Comparison of ENCODE assay signal across 17 cellular contexts in genomic region chr3:73094951-73095350, GRCh38. TPM values are rescaled to one million over a fixed set of nuclear protein-coding genes. Genes with fewer than 3 reads are reported as not detected.
DNase-seq lines count a peak whose midpoint lies in the region; ATAC-seq and TF ChIP-seq lines count a peak whose summit lies in the region.
"Had no signal": no experiment of that assay in that cellular context is flagged by ENCODE, and none has a peak within 500 bp of the region (broad histone marks: within the 10 kb centered on the region; RNA-seq: fewer than 3 reads in every experiment).

No MANE protein-coding gene starts in this region.

- no peak for TF ChIP-seq CTCF in HCT116 (IDR thresholded peaks at IDR 0.05 in 2 of 3, conservative IDR thresholded peaks at IDR 0.05 in 1 of 3; ENCODE audit: borderline replicate concordance in 1 of 3, insufficient read depth in 1 of 3, low read depth in 2 of 3, low read length in 2 of 3)

- peak overlapping the region; percentile 44 for H3K9ac ChIP-seq in BLaER1
- no peak overlapping the region for H3K9ac ChIP-seq in HCT116 (ENCODE audit: low read length)
- H3K9ac ChIP-seq in iPS-20b (ENCODE audit: low read depth, low read length) = peak overlapping the region; percentile 22; the same call in 1 of the 2 replicates
- H3K9ac ChIP-seq: parathyroid adenoma had no signal

- H3K36me3 ChIP-seq in BLaER1 (no peaks in the 10 kb centered on the region), HCT116 (ENCODE audit: control insufficient read depth in 1 of 2, insufficient read depth in 2 of 2, low read length in 2 of 2) (no peaks in the 10 kb centered on the region), iPS-20b (ENCODE audit: insufficient read depth, low read depth, low read length) (no peaks in the 10 kb centered on the region)
- H3K36me3 ChIP-seq: left lung had no signal

- no peak for TF ChIP-seq RAD21 in HCT116 (IDR thresholded peaks at IDR 0.05; ENCODE audit: low read depth)

- in situ Hi-C loops in SK-MEL-5 (cut with HindIII; ENCODE audit: low pct_unique_long_range_greater_than_20kb, low sequenced_read_pairs) = no loop called here

- H3K9me2 ChIP-seq in HCT116 (ENCODE audit: insufficient read depth) = no peaks in the 10 kb centered on the region

- CTCF ChIA-PET in HCT116 (lab: Charles Lee) = interaction anchor here (1.3 kb wide), 1 partner anchor 406 kb away, joined by 3 read pairs; no protein-coding TSS in a partner anchor

- H3K27me3 ChIP-seq in BLaER1 = no peaks in the 10 kb centered on the region
- no peaks in the 10 kb centered on the region for H3K27me3 ChIP-seq in HCT116 (ENCODE audit: insufficient read depth, low read length)
- H3K27me3 ChIP-seq in iPS-20b (ENCODE audit: insufficient read depth, low read length) = no peaks in the 10 kb centered on the region
- H3K27me3 ChIP-seq: left lung had no signal

- H3K9me3 ChIP-seq in BLaER1 = no peaks in the 10 kb centered on the region
- H3K9me3 ChIP-seq in HCT116 (ENCODE audit: control insufficient read depth in 1 of 2, insufficient read depth in 1 of 2, low read depth in 1 of 2, low read length in 2 of 2) = no peaks in the 10 kb centered on the region
- H3K9me3 ChIP-seq in iPS-20b (ENCODE audit: insufficient read depth, low read depth, low read length) = no peaks in the 10 kb centered on the region
- H3K9me3 ChIP-seq: left lung had no signal

- no peaks in the 10 kb centered on the region for H3K9me3 Mint-ChIP-seq in activated T-helper 1 cell treated with anti-CD3 and anti-CD28 coated beads, Interleukin-12 subunit alpha, Interleukin-12 subunit beta, Interleukin-2, Interleukin-4 antibody, amounts not matched to agents 30 ng/mL and 10 ng/mL and 1 ng/mL, durations not matched to agents 14 hours and 24 hours and 36 hours

- no peaks in the 10 kb centered on the region for H4K20me1 ChIP-seq in BLaER1
- H4K20me1 ChIP-seq in HCT116 (ENCODE audit: insufficient read depth) = no peaks in the 10 kb centered on the region

- H3K4me3 ChIP-seq in BLaER1 = peak overlapping the region; percentile 39
- H3K4me3 ChIP-seq in HCT116 (replicated peaks in 1 of 2; ENCODE audit: low read depth in 1 of 2, low read length in 2 of 2) = no peak overlapping the region
- no peak overlapping the region; the same call in 1 of the 2 replicates for H3K4me3 ChIP-seq in iPS-20b (ENCODE audit: low read length)
- H3K4me3 ChIP-seq: left lung had no signal

- no TSS peak for BruUV-seq in HCT116 (replicated peaks; lab: Mats Ljungman, UMichigan)

- H3K79me2 ChIP-seq in HCT116 (ENCODE audit: insufficient read depth, low read length) = no peaks in the 10 kb centered on the region
- H3K79me2 ChIP-seq: parathyroid adenoma had no signal

- H3K27ac ChIP-seq in BLaER1 (peak overlapping the region; percentile 76), HCT116 (ENCODE audit: low read depth, low read length) (no peak overlapping the region), iPS-20b (ENCODE audit: low read length) (no peak overlapping the region)
- H3K27ac ChIP-seq: parathyroid adenoma had no signal

- no peak overlapping the region for H3K27ac Mint-ChIP-seq in activated T-helper 1 cell treated with anti-CD3 and anti-CD28 coated beads, Interleukin-12 subunit alpha, Interleukin-12 subunit beta, Interleukin-2, Interleukin-4 antibody, amounts not matched to agents 30 ng/mL and 10 ng/mL and 1 ng/mL, durations not matched to agents 14 hours and 24 hours and 36 hours

- POLR2A ChIA-PET in HCT116 (lab: Charles Lee) = no interaction called here

- H3K4me3 Mint-ChIP-seq in activated T-helper 1 cell treated with anti-CD3 and anti-CD28 coated beads, Interleukin-12 subunit alpha, Interleukin-12 subunit beta, Interleukin-2, Interleukin-4 antibody, amounts not matched to agents 30 ng/mL and 10 ng/mL and 1 ng/mL, durations not matched to agents 14 hours and 24 hours and 36 hours = no peak overlapping the region

- no peaks in the 10 kb centered on the region for H3K36me3 Mint-ChIP-seq in activated T-helper 1 cell treated with anti-CD3 and anti-CD28 coated beads, Interleukin-12 subunit alpha, Interleukin-12 subunit beta, Interleukin-2, Interleukin-4 antibody, amounts not matched to agents 30 ng/mL and 10 ng/mL and 1 ng/mL, durations not matched to agents 14 hours and 24 hours and 36 hours (ENCODE audit: low read depth)

- intact Hi-C loops in HCT116 (cut with micrococcal nuclease) = no loop called here
- intact Hi-C loops in activated T-helper 1 cell treated with anti-CD3 and anti-CD28 coated beads, Interleukin-12 subunit alpha, Interleukin-12 subunit beta, Interleukin-2, Interleukin-4 antibody, amounts not matched to agents 30 ng/mL and 10 ng/mL and 1 ng/mL, durations not matched to agents 14 hours and 24 hours and 36 hours (cut with micrococcal nuclease) = no loop called here

- RAD21 ChIA-PET in HCT116 (lab: Charles Lee; ENCODE audit: low non-redundant PET in 1 of 2, low total read pairs in 2 of 2, uncharacterized antibody in 2 of 2, unreplicated experiment in 2 of 2) = no interaction called here

- peaks cover 6% of the 10 kb centered on the region for H3K4me1 Mint-ChIP-seq in activated T-helper 1 cell treated with anti-CD3 and anti-CD28 coated beads, Interleukin-12 subunit alpha, Interleukin-12 subunit beta, Interleukin-2, Interleukin-4 antibody, amounts not matched to agents 30 ng/mL and 10 ng/mL and 1 ng/mL, durations not matched to agents 14 hours and 24 hours and 36 hours (ENCODE audit: low read depth)

- H2AFZ ChIP-seq in HCT116 (ENCODE audit: low read depth, low read length, poor library complexity, severe bottlenecking) = no peak overlapping the region
- H2AFZ ChIP-seq: parathyroid adenoma had no signal

- ATAC-seq in HCT116 = no peak

- peak overlapping the region; percentile 82 for H3K4me2 ChIP-seq in BLaER1
- H3K4me2 ChIP-seq in HCT116 (ENCODE audit: low read length) = peak overlapping the region; percentile 68; the same call in 1 of the 2 replicates

- H3K4me1 ChIP-seq in BLaER1 (peaks cover 30% of the 10 kb centered on the region), HCT116 (ENCODE audit: control insufficient read depth in 1 of 2, insufficient read depth in 2 of 2, low read length in 2 of 2) (peaks cover 8 to 17% of the 10 kb centered on the region in 2 experiments), iPS-20b (ENCODE audit: insufficient read depth, low read length) (peaks cover 3% of the 10 kb centered on the region; the same call in 1 of the 2 replicates)
- H3K4me1 ChIP-seq: parathyroid adenoma had no signal

- no peak for DNase-seq in HCT116 (ENCODE audit: low read depth, low spot score)
- DNase-seq in SK-MEL-5 (ENCODE audit: low read depth, low spot score) = peak; percentile 40
- DNase-seq in glomerular visceral epithelial cell (ENCODE audit: extremely low spot score) = no peak
- no peak for DNase-seq in DMS79 treated with DMSO at 0.1 percent for 48 hours (lab: John Stamatoyannopoulos, UW)
- DNase-seq in activated T-helper 1 cell treated with anti-CD3 and anti-CD28 coated beads, Interleukin-12 subunit alpha, Interleukin-12 subunit beta, Interleukin-2, Interleukin-4 antibody, amounts not matched to agents 30 ng/mL and 10 ng/mL and 1 ng/mL, durations not matched to agents 14 hours and 24 hours and 36 hours (ENCODE audit: low spot score) = no peak
- DNase-seq in DMS153 treated with DMSO at 0.1 percent for 48 hours (lab: John Stamatoyannopoulos, UW; ENCODE audit: unreplicated experiment) = no peak
- DNase-seq: activated CD4-positive, alpha-beta T cell treated with anti-CD3 and anti-CD28 coated beads for 1 hour; amygdala; Calu3; GDM1; left lung; NCI-H2029 treated with DMSO at 0.1 percent for 48 hours; NCI-H510A treated with DMSO at 0.1 percent for 48 hours; T1000 had no signal

- peaks cover 2% of the 10 kb centered on the region for H3K27me3 Mint-ChIP-seq in activated T-helper 1 cell treated with anti-CD3 and anti-CD28 coated beads, Interleukin-12 subunit alpha, Interleukin-12 subunit beta, Interleukin-2, Interleukin-4 antibody, amounts not matched to agents 30 ng/mL and 10 ng/mL and 1 ng/mL, durations not matched to agents 14 hours and 24 hours and 36 hours (ENCODE audit: insufficient read depth)

- TF ChIP-seq POLR2A in HCT116 (IDR thresholded peaks at IDR 0.05; ENCODE audit: borderline replicate concordance, extremely low read depth, insufficient read depth, insufficient read length) = no peak

TF ChIP-seq in HCT116, 20 proteins besides CTCF, POLR2A, EP300 and RAD21 (continues in another document):
- TF ChIP-seq, protein P1, sequence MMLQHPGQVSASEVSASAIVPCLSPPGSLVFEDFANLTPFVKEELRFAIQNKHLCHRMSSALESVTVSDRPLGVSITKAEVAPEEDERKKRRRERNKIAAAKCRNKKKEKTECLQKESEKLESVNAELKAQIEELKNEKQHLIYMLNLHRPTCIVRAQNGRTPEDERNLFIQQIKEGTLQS (IDR thresholded peaks at IDR 0.05) = no peak
- TF ChIP-seq TCF7L2 (IDR thresholded peaks at IDR 0.05; ENCODE audit: borderline replicate concordance, extremely low read depth, insufficient read depth, insufficient read length) (no peak), EGR1 (IDR thresholded peaks at IDR 0.05; ENCODE audit: low read depth) (no peak), SP1 (IDR thresholded peaks at IDR 0.05; ENCODE audit: low read depth) (no peak), SRF (IDR thresholded peaks at IDR 0.05; ENCODE audit: low read depth) (no peak), ZFX (IDR thresholded peaks at IDR 0.05) (no peak)

RNA-seq across cellular contexts. Expression of gene EBLN2, which starts 33.5 kb away (rescaled TPM):
- 5.1 TPM for total RNA-seq in HCT116 (2021; ENCODE audit: unreplicated experiment)
- 1.5 and 2.0 TPM in 2 replicates for polyA plus RNA-seq in HCT116 (2012)
- 2.1 and 3.2 TPM in 2 replicates for total RNA-seq in SK-MEL-5 (2014; rRNA removed; shearing (Covaris generic))
- 0.05 and 0.20 TPM in 2 replicates for polyA plus RNA-seq in SK-MEL-5 (2015; cell fraction: cytosol; rRNA removed)
- polyA plus RNA-seq in SK-MEL-5 (2015; cell fraction: nucleus; rRNA removed) = 21.3 TPM in 2 replicates
- total RNA-seq in activated T-helper 1 cell treated with anti-CD3 and anti-CD28 coated beads, Interleukin-12 subunit alpha, Interleukin-12 subunit beta, Interleukin-2, Interleukin-4 antibody, amounts not matched to agents 30 ng/mL and 10 ng/mL and 1 ng/mL, durations not matched to agents 14 hours and 24 hours and 36 hours = 8.4 and 9.6 TPM in 2 replicates
